In genomic region chr22:38484244-38484643, GRCh38 we compare ENCODE assay signal across 1 cellular context.
A peak's percentile ranks its signal among the peaks of the same experiment; 100 is the strongest.
TF ChIP-seq lines count a peak whose summit lies in the region.

No MANE protein-coding gene starts in this region.

TF ChIP-seq in HepG2, 621 proteins besides CTCF, POLR2A, EP300 and RAD21:
- TF ChIP-seq ZNF230 (CRISPR knock-in tag; IDR thresholded peaks at IDR 0.05): no peak
- no peak for TF ChIP-seq ZNF652 (CRISPR knock-in tag; IDR thresholded peaks at IDR 0.05; ENCODE audit: borderline replicate concordance, low read depth)
- peak; percentile 31 for TF ChIP-seq RBM22 (optimal IDR thresholded peaks at IDR 0.05; ENCODE audit: low read length)
- TF ChIP-seq ZSCAN31 (CRISPR knock-in tag; IDR thresholded peaks at IDR 0.05; ENCODE audit: low read depth): no peak
- peak; percentile 43; the same call in 1 of the 2 replicates for TF ChIP-seq SSRP1 (CRISPR knock-in tag; IDR thresholded peaks at IDR 0.05)
- no peak for TF ChIP-seq ZNF414 (CRISPR knock-in tag; IDR thresholded peaks at IDR 0.05)
- no peak for TF ChIP-seq E2F1 (CRISPR knock-in tag; IDR thresholded peaks at IDR 0.05)
- TF ChIP-seq ZFX (CRISPR knock-in tag; IDR thresholded peaks at IDR 0.05; ENCODE audit: low read depth): no peak
- no peak for TF ChIP-seq MXI1 (IDR thresholded peaks at IDR 0.05; ENCODE audit: borderline replicate concordance, low read depth, low read length)
- peak; percentile 34; the same call in 1 of the 2 replicates for TF ChIP-seq RBFOX2 (IDR thresholded peaks at IDR 0.05; ENCODE audit: low read depth, low read length)
- no peak for TF ChIP-seq MATR3 (CRISPR knock-in tag; IDR thresholded peaks at IDR 0.05)
- TF ChIP-seq HINFP (CRISPR knock-in tag; IDR thresholded peaks at IDR 0.05; ENCODE audit: low read depth): no peak
- TF ChIP-seq ZBTB49 (CRISPR knock-in tag; IDR thresholded peaks at IDR 0.05; ENCODE audit: borderline replicate concordance): no peak
- TF ChIP-seq REL (CRISPR knock-in tag; conservative IDR thresholded peaks at IDR 0.05): no peak
- no peak for TF ChIP-seq TBP (CRISPR knock-in tag; IDR thresholded peaks at IDR 0.05)
- TF ChIP-seq ZNF790 (CRISPR knock-in tag; IDR thresholded peaks at IDR 0.05; ENCODE audit: borderline replicate concordance): no peak
- no peak for TF ChIP-seq HOXA7 (CRISPR knock-in tag; IDR thresholded peaks at IDR 0.05)
- TF ChIP-seq ARID4A (CRISPR knock-in tag; IDR thresholded peaks at IDR 0.05; ENCODE audit: borderline replicate concordance): no peak
- TF ChIP-seq SYNCRIP (IDR thresholded peaks at IDR 0.05; ENCODE audit: insufficient read depth, low read depth, low read length): no peak
- TF ChIP-seq HIC2 (CRISPR knock-in tag; IDR thresholded peaks at IDR 0.05; ENCODE audit: low read depth): no peak
- no peak for TF ChIP-seq PHF8 (CRISPR knock-in tag; IDR thresholded peaks at IDR 0.05)
- TF ChIP-seq CENPT (CRISPR knock-in tag; IDR thresholded peaks at IDR 0.05; ENCODE audit: low read depth): no peak
- TF ChIP-seq ZBED4 (CRISPR knock-in tag; IDR thresholded peaks at IDR 0.05; ENCODE audit: borderline replicate concordance): no peak
- no peak for TF ChIP-seq ZBTB8A (CRISPR knock-in tag; IDR thresholded peaks at IDR 0.05; ENCODE audit: borderline replicate concordance, low read depth)
- no peak for TF ChIP-seq REPIN1 (CRISPR knock-in tag; IDR thresholded peaks at IDR 0.05; ENCODE audit: borderline replicate concordance, low read depth)
